In genomic region chr22:25402501-25403283, GRCh38 we compare ENCODE assay signal across 8 cellular contexts.
DNase-seq lines count a peak whose midpoint lies in the region; ATAC-seq, FAIRE-seq and TF ChIP-seq lines count a peak whose summit lies in the region.

No MANE protein-coding gene starts in this region.

- no peaks in the 10 kb centered on the region for H3K9me3 Mint-ChIP-seq in CD8-positive, alpha-beta T cell
- no peaks in the 10 kb centered on the region for H3K9me3 Mint-ChIP-seq in progenitor cell of endocrine pancreas (ENCODE audit: low read depth)

- CTCF ChIA-PET in CD8-positive, alpha-beta T cell (lab: Charles Lee): interaction anchor here (0.7 to 0.8 kb wide), 2 partner anchors 18 to 424 kb away, joined by 3 to 7 read pairs; no protein-coding TSS in a partner anchor

- H3K4me1 Mint-ChIP-seq in CD8-positive, alpha-beta T cell (ENCODE audit: low read depth): peaks cover 44% of the 10 kb centered on the region
- peaks cover 17% of the 10 kb centered on the region for H3K4me1 Mint-ChIP-seq in progenitor cell of endocrine pancreas (ENCODE audit: low read depth)

- no peak for FAIRE-seq in GM19239 (lab: Jason Lieb, UNC)

- no peak for ATAC-seq in CD8-positive, alpha-beta T cell
- ATAC-seq in HG03095 (IDR thresholded peaks at IDR 0.05; ENCODE audit: unreplicated experiment): no peak
- no peak for ATAC-seq in GM21619 (IDR thresholded peaks at IDR 0.05; ENCODE audit: unreplicated experiment)

- H3K36me3 ChIP-seq in CD8-positive, alpha-beta T cell (ENCODE audit: insufficient read depth, low read length): no peaks in the 10 kb centered on the region

- H3K27me3 Mint-ChIP-seq in CD8-positive, alpha-beta T cell (ENCODE audit: low read depth): no peaks in the 10 kb centered on the region
- peaks cover 3% of the 10 kb centered on the region for H3K27me3 Mint-ChIP-seq in progenitor cell of endocrine pancreas

- no peak overlapping the region for H3K27ac Mint-ChIP-seq in CD8-positive, alpha-beta T cell
- no peak overlapping the region for H3K27ac Mint-ChIP-seq in progenitor cell of endocrine pancreas

- intact Hi-C loops in CD8-positive, alpha-beta T cell (cut with DNase I, micrococcal nuclease): loop anchor here in 1 of 2 experiments (10.0 kb wide), 1 partner anchor 338 kb away; no protein-coding TSS in a partner anchor

- H3K36me3 Mint-ChIP-seq in CD8-positive, alpha-beta T cell: peaks cover 4% of the 10 kb centered on the region
- H3K36me3 Mint-ChIP-seq in progenitor cell of endocrine pancreas (ENCODE audit: insufficient read depth): no peaks in the 10 kb centered on the region

- no peak overlapping the region for H3K4me3 ChIP-seq in CD8-positive, alpha-beta T cell (ENCODE audit: low read depth, low read length)
- peak overlapping the region; percentile 3 for H3K4me3 ChIP-seq in fibroblast of mammary gland (ENCODE audit: control insufficient read depth, low read depth, low read length)

- peak overlapping the region; percentile 93 for H3K4me3 Mint-ChIP-seq in CD8-positive, alpha-beta T cell
- peak overlapping the region; percentile 51 for H3K4me3 Mint-ChIP-seq in progenitor cell of endocrine pancreas (ENCODE audit: low read depth)

- POLR2A ChIA-PET in CD8-positive, alpha-beta T cell (lab: Charles Lee): no interaction called here

- DNase-seq in CD8-positive, alpha-beta T cell: no peak
- DNase-seq in OCI-M1 (lab: John Stamatoyannopoulos, UW) (peak; percentile 65), fibroblast of mammary gland (ENCODE audit: low read depth) (peak; percentile 34), progenitor cell of endocrine pancreas (ENCODE audit: low spot score, unreplicated experiment) (no peak), GM19239 (ENCODE audit: insufficient read length, low spot score) (no peak), islet precursor cell (no peak)

- H3K9me3 ChIP-seq in CD8-positive, alpha-beta T cell (ENCODE audit: low read length): no peaks in the 10 kb centered on the region

- TF ChIP-seq CTCF in CD8-positive, alpha-beta T cell (IDR thresholded peaks at IDR 0.05): no peak
- no peak for TF ChIP-seq CTCF in fibroblast of mammary gland (conservative IDR thresholded peaks at IDR 0.05; ENCODE audit: control insufficient read depth, insufficient read depth, low read depth, low read length)
- TF ChIP-seq CTCF in progenitor cell of endocrine pancreas (IDR thresholded peaks at IDR 0.05; ENCODE audit: unreplicated experiment): no peak

- peaks cover 35% of the 10 kb centered on the region for H3K4me1 ChIP-seq in CD8-positive, alpha-beta T cell (ENCODE audit: insufficient read depth, low read length)

- no peaks in the 10 kb centered on the region for H3K27me3 ChIP-seq in CD8-positive, alpha-beta T cell (ENCODE audit: insufficient read depth, low read length)

- no peak overlapping the region for H3K27ac ChIP-seq in CD8-positive, alpha-beta T cell (ENCODE audit: low read depth, low read length)

Comparison
In these comparisons a context has a peak if more than half of its experiments do, and no peak if none do; other contexts are left out.
1. DNase-seq: peak in OCI-M1 (single experiment) and fibroblast of mammary gland (single experiment); none in CD8-positive, alpha-beta T cell (0 of 7), progenitor cell of endocrine pancreas (single experiment), GM19239 (single experiment) and islet precursor cell (single experiment).